24 cellular contexts compared by ENCODE assay signal in the genomic region with DNA sequence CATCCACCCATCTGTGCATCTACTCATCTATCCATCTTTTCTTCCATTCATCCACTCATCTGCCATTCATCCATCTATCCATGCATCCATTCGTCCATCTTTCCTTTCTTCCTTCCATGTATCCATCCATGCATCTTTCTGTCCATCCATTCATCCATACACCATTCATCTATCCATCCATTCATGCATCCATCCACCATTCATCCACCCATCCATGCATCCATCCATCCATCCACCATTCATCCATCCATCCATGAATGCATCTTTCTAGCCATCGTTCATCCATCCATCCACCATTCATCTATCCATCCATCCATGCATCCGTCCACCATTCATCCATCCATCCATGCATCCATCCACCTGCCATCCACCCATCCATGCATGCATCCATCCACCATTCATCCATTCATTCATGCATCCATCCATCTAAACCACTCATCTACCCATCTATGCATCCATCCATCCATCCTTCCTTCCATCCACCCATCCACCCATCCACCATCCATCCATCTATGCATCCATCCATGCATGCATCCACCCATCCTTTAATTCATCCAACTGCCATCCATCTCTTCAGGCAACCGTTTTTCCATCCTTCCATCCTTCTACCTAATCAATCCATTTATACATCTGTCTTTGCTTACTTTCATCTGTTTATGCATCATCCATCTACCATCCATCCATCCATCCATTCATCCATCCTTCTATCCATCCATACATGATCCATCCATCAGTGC.
"Had no signal": no experiment of that assay in that cellular context is flagged by ENCODE, and none has a peak within 500 bp of the region (broad histone marks: within the 10 kb centered on the region; RNA-seq: fewer than 3 reads in every experiment).

No MANE protein-coding gene starts in this region.

- ATAC-seq: activated CD4-positive, alpha-beta T cell treated with anti-CD3 and anti-CD28 coated beads for 36 hours; activated CD8-positive, alpha-beta memory T cell treated with anti-CD3 and anti-CD28 coated beads, Interleukin-2, amount 10 ng/mL, durations not matched to agents 7 days and 5 days; activated CD8-positive, alpha-beta T cell treated with anti-CD3 and anti-CD28 coated beads, Interleukin-2, amount 10 ng/mL, durations not matched to agents 7 days and 5 days; activated naive CD8-positive, alpha-beta T cell treated with anti-CD3 and anti-CD28 coated beads, Interleukin-2, amount 50 U/mL, for 24 hours; body of pancreas; esophagus mucosa had no signal

- H3K4me3 ChIP-seq: adrenal gland, body of pancreas, cardiac muscle cell, coronary artery, dorsolateral prefrontal cortex had no signal

- DNase-seq: activated CD4-positive, alpha-beta memory T cell treated with anti-CD3 and anti-CD28 coated beads for 36 hours; activated CD4-positive, alpha-beta T cell treated with anti-CD3 and anti-CD28 coated beads for 36 hours; activated CD4-positive, alpha-beta T cell treated with anti-CD3 and anti-CD28 coated beads, Interleukin-2, amount 10 ng/mL, durations not matched to agents 24 days and 14 days; activated CD4-positive, CD25-positive, alpha-beta regulatory T cell; activated CD4-positive, CD25-positive, alpha-beta regulatory T cell treated with anti-CD3 and anti-CD28 coated beads, Interleukin-2, amount 50 U/mL, for 72 hours; activated CD8-positive, alpha-beta memory T cell treated with anti-CD3 and anti-CD28 coated beads, Interleukin-2, amount 10 ng/mL, durations not matched to agents 7 days and 5 days; activated CD8-positive, alpha-beta memory T cell treated with anti-CD3 and anti-CD28 coated beads, Interleukin-2, amount 50 U/mL, for 4 hours; activated CD8-positive, alpha-beta T cell treated with anti-CD3 and anti-CD28 coated beads, Interleukin-2, amount 10 ng/mL, durations not matched to agents 7 days and 5 days; activated naive CD4-positive, alpha-beta T cell treated with anti-CD3 and anti-CD28 coated beads for 36 hours; activated naive CD8-positive, alpha-beta T cell treated with anti-CD3 and anti-CD28 coated beads for 36 hours; activated naive CD8-positive, alpha-beta T cell treated with anti-CD3 and anti-CD28 coated beads, Interleukin-2, amount 50 U/mL, for 24 hours; activated T-cell treated with anti-CD3 and anti-CD28 coated beads, Interleukin-2, amount 50 U/mL, for 48 hours; amygdala; effector memory CD4-positive, alpha-beta T cell; foreskin fibroblast; T-helper 1 cell; T-helper 2 cell had no signal

- H3K4me1 ChIP-seq: adrenal gland had no signal

- H3K9me3 ChIP-seq: adrenal gland, body of pancreas had no signal

- FAIRE-seq: frontal cortex had no signal

- H3K36me3 ChIP-seq: adrenal gland had no signal

- H3K27me3 ChIP-seq: adrenal gland, body of pancreas, cardiac muscle cell, dorsolateral prefrontal cortex had no signal

- H3K27ac ChIP-seq: adrenal gland, body of pancreas, cardiac muscle cell, coronary artery, dorsolateral prefrontal cortex had no signal
